ENCODE assay signal across 8 cellular contexts in genomic region chr2:218876562-218877219, GRCh38. TPM values are rescaled to one million over a fixed set of nuclear protein-coding genes. Genes with fewer than 3 reads are reported as not detected.
DNase-seq lines count a peak whose midpoint lies in the region; ATAC-seq and TF ChIP-seq lines count a peak whose summit lies in the region.

No MANE protein-coding gene starts in this region.

- peaks cover 48 to 100% (median 89%) of the 10 kb centered on the region in 9 donors for H3K27me3 ChIP-seq in heart left ventricle

- no peak overlapping the region for H3K4me3 ChIP-seq in heart left ventricle

- TF ChIP-seq CTCF in heart left ventricle (IDR thresholded peaks at IDR 0.05), result peak; percentile 84 to 96 (median 92)

- peak in 3 of 4 donors; percentile 9 to 50 (median 48) for ATAC-seq in heart left ventricle
- no peak for ATAC-seq in HG02870 (IDR thresholded peaks at IDR 0.05; ENCODE audit: unreplicated experiment)
- ATAC-seq in HG02981 (IDR thresholded peaks at IDR 0.05; ENCODE audit: unreplicated experiment), result no peak

- peaks cover 0 to 32% (median 10%) of the 10 kb centered on the region in 12 donors for H3K4me1 ChIP-seq in heart left ventricle

- intact Hi-C loops in heart left ventricle (cut with DNase I), result loop anchor here in 8 of 10 donors (1.0 to 10.0 kb wide), 5 partner anchors 20 to 278 kb away; no protein-coding TSS in a partner anchor

- no peak overlapping the region for H3K27ac ChIP-seq in heart left ventricle

- no peaks in the 10 kb centered on the region for H3K36me3 ChIP-seq in heart left ventricle

- 1 to 5% (median 2%) methylated on average over 3 of the region's 3 CpGs for WGBS in heart left ventricle, 4 donors

- no peaks in the 10 kb centered on the region for H3K9me3 ChIP-seq in heart left ventricle

- TF ChIP-seq POLR2A in heart left ventricle (IDR thresholded peaks at IDR 0.05), result no peak

- peak; percentile 97 for DNase-seq in ELF-1 (ENCODE audit: low read depth, low spot score)
- peak; percentile 48 for DNase-seq in MV-4-11 (lab: John Stamatoyannopoulos, UW)
- peak; percentile 59 for DNase-seq in SKM-1 treated with dmso at 0.1 percent for 144 hours (lab: John Stamatoyannopoulos, UW; ENCODE audit: unreplicated experiment)
- DNase-seq in activated naive CD8-positive, alpha-beta T cell treated with anti-CD3 and anti-CD28 coated beads, Interleukin-2, amount 50 U/mL, for 16 hours (ENCODE audit: low read depth, low spot score), result peak; percentile 50
- DNase-seq in heart left ventricle, result peak in 4 of 5 donors; percentile 46 to 62 (median 53)
- DNase-seq in retina, result peak; percentile 93

RNA-seq across cellular contexts. Expression of gene WNT10A, which starts 4.0 kb away (rescaled TPM):
- 1 to 10 TPM in 1 of 9 donors, under 1 TPM in 1, not detected in 7; 0.16 to 1.3 TPM for total RNA-seq in heart left ventricle
- polyA plus RNA-seq in heart left ventricle, result under 1 TPM in 1 of 2 donors, not detected in 1; 0.08 TPM

RNA-seq across cellular contexts. Expression of gene WNT6, which starts 17.1 kb away (rescaled TPM):
- total RNA-seq in heart left ventricle, result 10 to 100 TPM in 1 of 9 donors, 1 to 10 TPM in 3, under 1 TPM in 5; 0.34 to 13.1 (median 1.00) TPM
- 1 to 10 TPM in 1 of 2 donors, under 1 TPM in 1; 0.44 to 1.4 TPM for polyA plus RNA-seq in heart left ventricle

RNA-seq across cellular contexts. Expression of gene PRKAG3, which starts 45.1 kb away (rescaled TPM):
- total RNA-seq in heart left ventricle, result not detected
- polyA plus RNA-seq in heart left ventricle, result under 1 TPM in 1 of 2 donors, not detected in 1; 0.06 TPM

Comparison
In these comparisons a context has a peak if more than half of its experiments do, and no peak if none do; other contexts are left out.
1. ATAC-seq: peak in heart left ventricle (3 of 4); none in HG02870 (single experiment) and HG02981 (single experiment).
2. Peak in every context shown above with its lines, with median percentiles within 50 percentile points of each other: DNase-seq.